In genomic region chr3:40780341-40780800, GRCh38 we compare ENCODE assay signal across 9 cellular contexts.
DNase-seq lines count a peak whose midpoint lies in the region; ATAC-seq and TF ChIP-seq lines count a peak whose summit lies in the region.
"Had no signal": no experiment of that assay in that cellular context is flagged by ENCODE, and none has a peak within 500 bp of the region (broad histone marks: within the 10 kb centered on the region; RNA-seq: fewer than 3 reads in every experiment).

No MANE protein-coding gene starts in this region.

- TF ChIP-seq CTCF in heart right ventricle (IDR thresholded peaks at IDR 0.05), result peak in 2 of 9 donors; percentile 10 to 26

- intact Hi-C loops in heart right ventricle (cut with DNase I) (loop anchor here in 6 of 10 donors (2.0 to 10.0 kb wide), 9 partner anchors 86 to 424 kb away; partner anchors contain the start of gene CTNNB1 (in 1 of the 6)), posterior cingulate gyrus (cut with DNase I) (no loop called here)

- H3K4me1 Mint-ChIP-seq in effector memory CD8-positive, alpha-beta T cell (ENCODE audit: low read depth in 2 of 2), result no peaks in the 10 kb centered on the region

- H3K4me3 ChIP-seq in heart right ventricle, result peak overlapping the region in 7 of 10 donors; percentile 3 to 33 (median 22)

- H3K27ac Mint-ChIP-seq in effector memory CD8-positive, alpha-beta T cell, result no peak overlapping the region

- peaks cover 15 to 34% (median 23%) of the 10 kb centered on the region in 9 donors for H3K4me1 ChIP-seq in heart right ventricle

- peak; percentile 84 to 93 (median 88) for ATAC-seq in heart right ventricle
- ATAC-seq in effector memory CD8-positive, alpha-beta T cell (replicated peaks), result no peak
- ATAC-seq: SK-N-SH treated with all-trans-retinoic acid at 6 μM for 48 hours had no signal

- H3K9me3 Mint-ChIP-seq in effector memory CD8-positive, alpha-beta T cell, result no peaks in the 10 kb centered on the region

- peak; percentile 59 for DNase-seq in Daoy (ENCODE audit: low read depth)
- DNase-seq in heart right ventricle, result peak; percentile 78 to 86
- peak; percentile 67 to 97 (median 82) for DNase-seq in posterior cingulate gyrus
- no peak for DNase-seq in HPDE6-E6E7 (ENCODE audit: extremely low spot score)
- no peak for DNase-seq in central memory CD4-positive, alpha-beta T cell
- no peak for DNase-seq in amniotic stem cell (lab: John Stamatoyannopoulos, UW)
- DNase-seq in effector memory CD8-positive, alpha-beta T cell, result no peak

- WGBS in heart right ventricle, 2 donors, result 29 to 40% methylated on average over 13 of the region's 13 CpGs

- H3K27me3 Mint-ChIP-seq in effector memory CD8-positive, alpha-beta T cell, result peaks cover 25 to 33% of the 10 kb centered on the region in 2 donors

- no peaks in the 10 kb centered on the region for H3K36me3 Mint-ChIP-seq in effector memory CD8-positive, alpha-beta T cell (ENCODE audit: insufficient read depth)

- H3K9me3 ChIP-seq in heart right ventricle, result no peaks in the 10 kb centered on the region

- H3K27ac ChIP-seq in angular gyrus (ENCODE audit: low read depth, low read length), result peak overlapping the region; percentile 29
- H3K27ac ChIP-seq in heart right ventricle, result peak overlapping the region; percentile 78 to 88 (median 82)

- no peaks in the 10 kb centered on the region for H3K27me3 ChIP-seq in heart right ventricle

- H3K36me3 ChIP-seq in heart right ventricle, result no peaks in the 10 kb centered on the region

- H3K4me3 Mint-ChIP-seq in effector memory CD8-positive, alpha-beta T cell, result no peak overlapping the region

Comparison
In these comparisons a context has a peak if more than half of its experiments do, and no peak if none do; other contexts are left out.
1. DNase-seq: peak in Daoy (single experiment), heart right ventricle (2 of 2) and posterior cingulate gyrus (10 of 10); none in HPDE6-E6E7 (single experiment), central memory CD4-positive, alpha-beta T cell (single experiment), amniotic stem cell (single experiment) and effector memory CD8-positive, alpha-beta T cell (0 of 3).